18 cellular contexts compared by ENCODE assay signal in genomic region chr4:106671711-106672110, GRCh38.
"Had no signal": no experiment of that assay in that cellular context is flagged by ENCODE, and none has a peak within 500 bp of the region (broad histone marks: within the 10 kb centered on the region; RNA-seq: fewer than 3 reads in every experiment).

No MANE protein-coding gene starts in this region.

- H3K27ac Mint-ChIP-seq: activated B cell treated with CpG ODN at 0.5 μM for 24 hours; activated CD8-positive, alpha-beta T cell treated with anti-CD3 and anti-CD28 coated beads for 36 hours; activated naive CD8-positive, alpha-beta T cell treated with anti-CD3 and anti-CD28 coated beads for 36 hours; nephron progenitor cell; progenitor cell of endocrine pancreas; stimulated activated naive CD8-positive, alpha-beta T cell treated with anti-CD3 and anti-CD28 coated beads, Interleukin-15, amount 100 ng/mL, for 72 hours; T-helper 17 cell; type B pancreatic cell had no signal

- H3K9me3 Mint-ChIP-seq: activated B cell treated with CpG ODN at 0.5 μM for 24 hours; activated CD8-positive, alpha-beta T cell treated with anti-CD3 and anti-CD28 coated beads for 36 hours; type B pancreatic cell had no signal

- DNase-seq: activated B cell treated with CpG ODN at 0.5 μM for 24 hours; activated CD4-positive, alpha-beta T cell treated with anti-CD3 and anti-CD28 coated beads for 48 hours; activated CD8-positive, alpha-beta T cell treated with anti-CD3 and anti-CD28 coated beads for 36 hours; activated naive CD8-positive, alpha-beta T cell treated with anti-CD3 and anti-CD28 coated beads for 36 hours; activated T-cell treated with anti-CD3 and anti-CD28 coated beads, Interleukin-2, amount 50 U/mL, for 48 hours; anterior cingulate cortex; hypothalamus; left ventricle myocardium inferior; nephron progenitor cell; occipital lobe; small intestine; stimulated activated naive CD8-positive, alpha-beta T cell treated with anti-CD3 and anti-CD28 coated beads, Interleukin-15, amount 100 ng/mL, for 72 hours; T-helper 17 cell had no signal

- H3K4me1 ChIP-seq: left ventricle myocardium inferior, right atrium auricular region had no signal

- H3K36me3 Mint-ChIP-seq: activated naive CD8-positive, alpha-beta T cell treated with anti-CD3 and anti-CD28 coated beads for 36 hours; type B pancreatic cell had no signal

- H3K27me3 ChIP-seq: right atrium auricular region had no signal

- H3K27me3 Mint-ChIP-seq: activated B cell treated with CpG ODN at 0.5 μM for 24 hours; activated CD8-positive, alpha-beta T cell treated with anti-CD3 and anti-CD28 coated beads for 36 hours; activated naive CD8-positive, alpha-beta T cell treated with anti-CD3 and anti-CD28 coated beads for 36 hours; progenitor cell of endocrine pancreas; stimulated activated naive CD8-positive, alpha-beta T cell treated with anti-CD3 and anti-CD28 coated beads, Interleukin-15, amount 100 ng/mL, for 72 hours; T-helper 17 cell had no signal

- H3K4me3 Mint-ChIP-seq: activated B cell treated with CpG ODN at 0.5 μM for 24 hours; activated CD8-positive, alpha-beta T cell treated with anti-CD3 and anti-CD28 coated beads for 36 hours; activated naive CD8-positive, alpha-beta T cell treated with anti-CD3 and anti-CD28 coated beads for 36 hours; nephron progenitor cell; stimulated activated naive CD8-positive, alpha-beta T cell treated with anti-CD3 and anti-CD28 coated beads, Interleukin-15, amount 100 ng/mL, for 72 hours; T-helper 17 cell; type B pancreatic cell had no signal

- FAIRE-seq: colon, small intestine, TTC549 had no signal

- H3K27ac ChIP-seq: left ventricle myocardium inferior, right atrium auricular region had no signal

- H3K4me1 Mint-ChIP-seq: activated B cell treated with CpG ODN at 0.5 μM for 24 hours; activated naive CD8-positive, alpha-beta T cell treated with anti-CD3 and anti-CD28 coated beads for 36 hours; nephron progenitor cell; stimulated activated naive CD8-positive, alpha-beta T cell treated with anti-CD3 and anti-CD28 coated beads, Interleukin-15, amount 100 ng/mL, for 72 hours; T-helper 17 cell had no signal

- H3K4me3 ChIP-seq: left ventricle myocardium inferior, right atrium auricular region had no signal

- H3K36me3 ChIP-seq: left ventricle myocardium inferior, right atrium auricular region had no signal

- H3K9me3 ChIP-seq: right atrium auricular region had no signal

- ATAC-seq: activated CD8-positive, alpha-beta T cell treated with anti-CD3 and anti-CD28 coated beads for 36 hours; stimulated activated naive CD8-positive, alpha-beta T cell treated with anti-CD3 and anti-CD28 coated beads, Interleukin-15, amount 100 ng/mL, for 72 hours; T-helper 17 cell had no signal
